ENCODE assay signal across 8 cellular contexts in genomic region chr21:45439171-45439872, GRCh38. TPM values are rescaled to one million over a fixed set of nuclear protein-coding genes. Genes with fewer than 3 reads are reported as not detected.
DNase-seq lines count a peak whose midpoint lies in the region; TF ChIP-seq lines count a peak whose summit lies in the region.

No MANE protein-coding gene starts in this region.

- H3K36me3 Mint-ChIP-seq in activated naive CD4-positive, alpha-beta T cell treated with anti-CD3 and anti-CD28 coated beads, Interleukin-2, amount 50 U/mL, for 24 hours = no peaks in the 10 kb centered on the region

- TF ChIP-seq CTCF in parathyroid adenoma (IDR thresholded peaks at IDR 0.05) = peak; percentile 85

- peaks cover 15% of the 10 kb centered on the region for H3K4me1 Mint-ChIP-seq in activated naive CD4-positive, alpha-beta T cell treated with anti-CD3 and anti-CD28 coated beads, Interleukin-2, amount 50 U/mL, for 24 hours

- H3K27ac ChIP-seq in parathyroid adenoma = peak overlapping the region; percentile 68
- no peak overlapping the region for H3K27ac ChIP-seq in thymus (ENCODE audit: low read depth)

- peak overlapping the region; percentile 49 for H3K4me3 ChIP-seq in parathyroid adenoma (ENCODE audit: low read depth, low read length)
- peak overlapping the region; percentile 28 for H3K4me3 ChIP-seq in thymus (ENCODE audit: low read length)

- peak overlapping the region; percentile 56 for H2AFZ ChIP-seq in parathyroid adenoma

- H3K4me1 ChIP-seq in parathyroid adenoma (peaks cover 4% of the 10 kb centered on the region), thymus (ENCODE audit: control insufficient read depth, insufficient read depth, low read length) (peaks cover 4% of the 10 kb centered on the region)

- H3K27ac Mint-ChIP-seq in activated naive CD4-positive, alpha-beta T cell treated with anti-CD3 and anti-CD28 coated beads, Interleukin-2, amount 50 U/mL, for 24 hours = peak overlapping the region; percentile 4

- WGBS in thymus = 18% methylated on average over 58 of the region's 58 CpGs

- H3K27me3 ChIP-seq in parathyroid adenoma (ENCODE audit: control insufficient read depth, insufficient read depth, low read length) (no peaks in the 10 kb centered on the region), thymus (ENCODE audit: control insufficient read depth, insufficient read depth) (peaks cover 4% of the 10 kb centered on the region)

- no peaks in the 10 kb centered on the region for H3K79me2 ChIP-seq in parathyroid adenoma

- peak overlapping the region; percentile 62 for H3K4me3 Mint-ChIP-seq in activated naive CD4-positive, alpha-beta T cell treated with anti-CD3 and anti-CD28 coated beads, Interleukin-2, amount 50 U/mL, for 24 hours

- H3K9ac ChIP-seq in parathyroid adenoma = no peak overlapping the region

- no peaks in the 10 kb centered on the region for H3K9me3 Mint-ChIP-seq in activated naive CD4-positive, alpha-beta T cell treated with anti-CD3 and anti-CD28 coated beads, Interleukin-2, amount 50 U/mL, for 24 hours

- peak; percentile 37 for DNase-seq in NCI-H1092 treated with DMSO at 0.1 percent for 48 hours (lab: John Stamatoyannopoulos, UW)
- DNase-seq in NCI-H1092 (lab: John Stamatoyannopoulos, UW) = no peak
- peak; percentile 82 for DNase-seq in KG1 (lab: John Stamatoyannopoulos, UW)
- peak; percentile 64 for DNase-seq in SKM-1 treated with dmso at 0.1 percent for 144 hours (lab: John Stamatoyannopoulos, UW; ENCODE audit: unreplicated experiment)
- peak; percentile 90 for DNase-seq in glomerular visceral epithelial cell (ENCODE audit: extremely low spot score)

- H3K36me3 ChIP-seq in parathyroid adenoma (ENCODE audit: control insufficient read depth, insufficient read depth, low read length) (no peaks in the 10 kb centered on the region), thymus (ENCODE audit: control insufficient read depth, insufficient read depth) (no peaks in the 10 kb centered on the region)

- H3K9me3 ChIP-seq in parathyroid adenoma (ENCODE audit: control insufficient read depth, low read length) = no peaks in the 10 kb centered on the region
- H3K9me3 ChIP-seq in thymus (ENCODE audit: control insufficient read depth) = no peaks in the 10 kb centered on the region

- H3K4me2 ChIP-seq in parathyroid adenoma (ENCODE audit: low read length) = peak overlapping the region; percentile 85

- no peaks in the 10 kb centered on the region for H3K27me3 Mint-ChIP-seq in activated naive CD4-positive, alpha-beta T cell treated with anti-CD3 and anti-CD28 coated beads, Interleukin-2, amount 50 U/mL, for 24 hours

RNA-seq across cellular contexts. Expression of gene COL18A1, which starts 34.4 kb away (rescaled TPM):
- polyA plus RNA-seq in thymus = 58.6 TPM
